In the genomic region with DNA sequence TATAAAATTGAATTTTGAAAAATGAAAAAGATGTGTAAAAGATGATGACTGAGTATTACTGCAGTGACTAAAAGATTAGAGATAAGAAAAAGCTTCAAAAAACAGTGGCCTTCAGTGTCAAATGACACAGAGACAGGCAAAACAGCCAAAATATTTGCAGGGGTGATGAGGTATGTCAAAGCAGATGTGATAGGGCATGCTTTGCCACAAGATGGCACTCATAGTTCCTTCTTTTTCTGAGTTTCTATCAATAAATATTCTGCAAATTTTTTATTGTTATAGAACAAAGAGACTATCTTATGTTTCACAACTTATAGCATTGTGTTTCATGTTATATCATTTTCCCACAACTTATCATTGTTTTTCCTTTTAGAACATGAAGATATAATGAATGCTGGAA, we compare ENCODE assay signal across 9 cellular contexts.
A peak's percentile ranks its signal among the peaks of the same experiment; 100 is the strongest.
DNase-seq lines count a peak whose midpoint lies in the region; FAIRE-seq and TF ChIP-seq lines count a peak whose summit lies in the region.
"Had no signal": no experiment of that assay in that cellular context is flagged by ENCODE, and none has a peak within 500 bp of the region (broad histone marks: within the 10 kb centered on the region; RNA-seq: fewer than 3 reads in every experiment).

No MANE protein-coding gene starts in this region.

- no peak overlapping the region for H3K27ac ChIP-seq in VCaP
- H3K27ac ChIP-seq: brain microvascular endothelial cell had no signal

- no peaks in the 10 kb centered on the region for H3K27me3 ChIP-seq in kidney epithelial cell (ENCODE audit: control insufficient read depth, insufficient read depth, low read length)
- H3K27me3 ChIP-seq: brain microvascular endothelial cell had no signal

- H3K4me3 ChIP-seq in kidney epithelial cell (ENCODE audit: low read depth, low read length) = no peak overlapping the region

- DNase-seq in DMS53 (lab: John Stamatoyannopoulos, UW) = peak; percentile 48
- peak; percentile 2 for DNase-seq in HuH-7 (ENCODE audit: low spot score)
- DNase-seq in kidney epithelial cell (ENCODE audit: low read depth) = no peak
- DNase-seq in activated CD4-positive, alpha-beta T cell treated with anti-CD3 and anti-CD28 coated beads for 4 hours = no peak
- DNase-seq in NCI-H69 (lab: John Stamatoyannopoulos, UW) = no peak
- DNase-seq in DMS79 treated with DMSO at 0.1 percent for 48 hours (lab: John Stamatoyannopoulos, UW) = no peak
- DNase-seq in GM19239 (ENCODE audit: insufficient read length, low spot score) = no peak
- DNase-seq: brain microvascular endothelial cell had no signal

- no peak for FAIRE-seq in GM19239 (lab: Jason Lieb, UNC)

- H3K36me3 ChIP-seq in kidney epithelial cell (ENCODE audit: control insufficient read depth, insufficient read depth, low read length) = no peaks in the 10 kb centered on the region
- H3K36me3 ChIP-seq: brain microvascular endothelial cell had no signal

- TF ChIP-seq CTCF in VCaP (conservative IDR thresholded peaks at IDR 0.05) (peak; percentile 79), kidney epithelial cell (IDR thresholded peaks at IDR 0.05; ENCODE audit: insufficient read depth, low read length, poor library complexity, severe bottlenecking) (peak; percentile 41)

Comparison
In these comparisons a context has a peak if more than half of its experiments do, and no peak if none do; other contexts are left out.
1. DNase-seq: peak in DMS53 (single experiment) and HuH-7 (single experiment); none in kidney epithelial cell (single experiment), activated CD4-positive, alpha-beta T cell treated with anti-CD3 and anti-CD28 coated beads for 4 hours (0 of 2), NCI-H69 (single experiment), DMS79 treated with DMSO at 0.1 percent for 48 hours (single experiment) and GM19239 (single experiment).